ENCODE assay signal across 8 cellular contexts in genomic region chr3:39707314-39707909, GRCh38.
DNase-seq lines count a peak whose midpoint lies in the region; ATAC-seq and TF ChIP-seq lines count a peak whose summit lies in the region.

No MANE protein-coding gene starts in this region.

- H3K4me3 ChIP-seq in astrocyte of the cerebellum (ENCODE audit: low read depth, low read length), result no peak overlapping the region
- no peak overlapping the region for H3K4me3 ChIP-seq in left lung

- ATAC-seq in natural killer cell (peak in 1 of 3 donors; percentile 47), HG03520 (IDR thresholded peaks at IDR 0.05; ENCODE audit: unreplicated experiment) (peak; percentile 76), left lung (peak; percentile 76), omental fat pad (ENCODE audit: low FRiP score) (no peak), HG03095 (IDR thresholded peaks at IDR 0.05; ENCODE audit: unreplicated experiment) (no peak)
- no peak for ATAC-seq in natural killer cell treated with Interleukin-12 subunit alpha and Interleukin-12 subunit beta and Interleukin-15 and Interleukin-18, amount 100 ng/mL, for 72 hours

- H3K4me1 ChIP-seq in left lung, result no peaks in the 10 kb centered on the region

- in situ Hi-C loops in astrocyte of the cerebellum (cut with HindIII; ENCODE audit: low sequenced_read_pairs), result no loop called here

- peaks cover 0 to under 1% of the 10 kb centered on the region in 2 donors for H3K9me3 Mint-ChIP-seq in natural killer cell
- no peaks in the 10 kb centered on the region for H3K9me3 Mint-ChIP-seq in natural killer cell treated with Interleukin-12 subunit alpha and Interleukin-12 subunit beta and Interleukin-15 and Interleukin-18, amount 100 ng/mL, for 72 hours

- no peak for DNase-seq in natural killer cell
- no peak for DNase-seq in natural killer cell treated with Interleukin-12 subunit alpha and Interleukin-12 subunit beta and Interleukin-15 and Interleukin-18, amount 100 ng/mL, for 72 hours (ENCODE audit: low spot score)
- DNase-seq in astrocyte of the cerebellum (ENCODE audit: low read depth), result peak; percentile 22
- DNase-seq in left lung, result no peak
- no peak for DNase-seq in omental fat pad (ENCODE audit: low spot score)
- no peak for DNase-seq in central memory CD4-positive, alpha-beta T cell

- H3K27me3 ChIP-seq in left lung, result no peaks in the 10 kb centered on the region

- H3K27ac ChIP-seq in left lung, result no peak overlapping the region

- no peak overlapping the region for H3K4me3 Mint-ChIP-seq in natural killer cell
- H3K4me3 Mint-ChIP-seq in natural killer cell treated with Interleukin-12 subunit alpha and Interleukin-12 subunit beta and Interleukin-15 and Interleukin-18, amount 100 ng/mL, for 72 hours, result no peak overlapping the region

- H3K9me3 ChIP-seq in left lung, result no peaks in the 10 kb centered on the region

- H3K4me1 Mint-ChIP-seq in natural killer cell, result peaks cover 0 to 7% of the 10 kb centered on the region in 2 donors
- no peaks in the 10 kb centered on the region for H3K4me1 Mint-ChIP-seq in natural killer cell treated with Interleukin-12 subunit alpha and Interleukin-12 subunit beta and Interleukin-15 and Interleukin-18, amount 100 ng/mL, for 72 hours (ENCODE audit: low read depth in 2 of 2)

- no peak overlapping the region for H3K27ac Mint-ChIP-seq in natural killer cell
- no peak overlapping the region for H3K27ac Mint-ChIP-seq in natural killer cell treated with Interleukin-12 subunit alpha and Interleukin-12 subunit beta and Interleukin-15 and Interleukin-18, amount 100 ng/mL, for 72 hours

- H3K27me3 Mint-ChIP-seq in natural killer cell (ENCODE audit: low read depth in 2 of 2), result peaks cover under 1 to 11% of the 10 kb centered on the region in 2 donors
- H3K27me3 Mint-ChIP-seq in natural killer cell treated with Interleukin-12 subunit alpha and Interleukin-12 subunit beta and Interleukin-15 and Interleukin-18, amount 100 ng/mL, for 72 hours, result peaks cover 2 to 11% of the 10 kb centered on the region in 2 donors

- TF ChIP-seq CTCF in natural killer cell (IDR thresholded peaks at IDR 0.05) (peak; percentile 72), astrocyte of the cerebellum (IDR thresholded peaks at IDR 0.05; ENCODE audit: low read depth, low read length, missing control alignments) (peak; percentile 60), left lung (IDR thresholded peaks at IDR 0.05) (peak; percentile 54 to 65), omental fat pad (IDR thresholded peaks at IDR 0.05) (peak in 1 of 3 donors; percentile 18)

- H3K36me3 Mint-ChIP-seq in natural killer cell, result no peaks in the 10 kb centered on the region
- no peaks in the 10 kb centered on the region for H3K36me3 Mint-ChIP-seq in natural killer cell treated with Interleukin-12 subunit alpha and Interleukin-12 subunit beta and Interleukin-15 and Interleukin-18, amount 100 ng/mL, for 72 hours

- H3K36me3 ChIP-seq in left lung, result no peaks in the 10 kb centered on the region

- intact Hi-C loops in natural killer cell (cut with micrococcal nuclease), result loop anchor here (2.0 kb wide), 1 partner anchor 471 kb away; no protein-coding TSS in a partner anchor
- intact Hi-C loops in left lung (cut with DNase I), result no loop called here

Comparison
In these comparisons a context has a peak if more than half of its experiments do, and no peak if none do; other contexts are left out.
1. ATAC-seq: peak in HG03520 (single experiment) and left lung (single experiment); none in natural killer cell treated with Interleukin-12 subunit alpha and Interleukin-12 subunit beta and Interleukin-15 and Interleukin-18, amount 100 ng/mL, for 72 hours (0 of 2), omental fat pad (single experiment) and HG03095 (single experiment).